Comparison of ENCODE assay signal across 12 cellular contexts in genomic region chr17:41338961-41339485, GRCh38. TPM values are rescaled to one million over a fixed set of nuclear protein-coding genes. Genes with fewer than 3 reads are reported as not detected.
DNase-seq lines count a peak whose midpoint lies in the region; ATAC-seq and TF ChIP-seq lines count a peak whose summit lies in the region.
"Had no signal": no experiment of that assay in that cellular context is flagged by ENCODE, and none has a peak within 500 bp of the region (broad histone marks: within the 10 kb centered on the region; RNA-seq: fewer than 3 reads in every experiment).

No MANE protein-coding gene starts in this region.

- no peak for TF ChIP-seq CTCF in RWPE1 (conservative IDR thresholded peaks at IDR 0.05; ENCODE audit: low read depth)

- H3K4me1 ChIP-seq in esophagus (ENCODE audit: control insufficient read depth in 2 of 2, insufficient read depth in 2 of 2, low read length in 1 of 2) (peaks cover 10 to 30% of the 10 kb centered on the region in 2 donors), thymus (ENCODE audit: control insufficient read depth, insufficient read depth, low read length) (no peaks in the 10 kb centered on the region)
- H3K4me1 ChIP-seq: uterus had no signal

- peak overlapping the region; percentile 59 for H3K4me3 Mint-ChIP-seq in activated naive CD8-positive, alpha-beta T cell
- H3K4me3 Mint-ChIP-seq in activated naive CD8-positive, alpha-beta T cell treated with anti-CD3 and anti-CD28 coated beads for 36 hours, result no peak overlapping the region

- H3K9me3 ChIP-seq in esophagus (ENCODE audit: control insufficient read depth in 2 of 2, insufficient read depth in 1 of 2, low read depth in 1 of 2, low read length in 1 of 2) (no peaks in the 10 kb centered on the region), thymus (ENCODE audit: control insufficient read depth) (no peaks in the 10 kb centered on the region)
- H3K9me3 ChIP-seq: uterus had no signal

- H3K9me3 Mint-ChIP-seq in activated naive CD8-positive, alpha-beta T cell (ENCODE audit: low read depth), result peaks cover 5% of the 10 kb centered on the region
- peaks cover 10% of the 10 kb centered on the region for H3K9me3 Mint-ChIP-seq in activated naive CD8-positive, alpha-beta T cell treated with anti-CD3 and anti-CD28 coated beads for 36 hours

- no peaks in the 10 kb centered on the region for H3K27me3 ChIP-seq in esophagus (ENCODE audit: control insufficient read depth in 1 of 2, insufficient read depth in 2 of 2, low read length in 2 of 2)
- no peaks in the 10 kb centered on the region for H3K27me3 ChIP-seq in thymus (ENCODE audit: control insufficient read depth, insufficient read depth)
- H3K27me3 ChIP-seq: uterus had no signal

- intact Hi-C loops in left colon (cut with DNase I, micrococcal nuclease), result no loop called here

- H3K4me1 Mint-ChIP-seq in activated naive CD8-positive, alpha-beta T cell (ENCODE audit: low read depth), result peaks cover 87% of the 10 kb centered on the region
- H3K4me1 Mint-ChIP-seq in activated naive CD8-positive, alpha-beta T cell treated with anti-CD3 and anti-CD28 coated beads for 36 hours, result peaks cover 67% of the 10 kb centered on the region

- POLR2A ChIA-PET in RWPE1 (lab: Yijun Ruan, JAX; ENCODE audit: low non-redundant PET), result no interaction called here

- H3K36me3 ChIP-seq in esophagus (ENCODE audit: control insufficient read depth in 2 of 2, insufficient read depth in 2 of 2, low read length in 1 of 2) (no peaks in the 10 kb centered on the region), thymus (ENCODE audit: control insufficient read depth, insufficient read depth) (no peaks in the 10 kb centered on the region)
- H3K36me3 ChIP-seq: uterus had no signal

- ATAC-seq in left colon, result no peak
- ATAC-seq: Panc1 had no signal

- peak overlapping the region; percentile 75 for H3K27ac Mint-ChIP-seq in activated naive CD8-positive, alpha-beta T cell
- H3K27ac Mint-ChIP-seq in activated naive CD8-positive, alpha-beta T cell treated with anti-CD3 and anti-CD28 coated beads for 36 hours, result no peak overlapping the region

- H3K27me3 Mint-ChIP-seq in activated naive CD8-positive, alpha-beta T cell, result no peaks in the 10 kb centered on the region
- H3K27me3 Mint-ChIP-seq in activated naive CD8-positive, alpha-beta T cell treated with anti-CD3 and anti-CD28 coated beads for 36 hours, result no peaks in the 10 kb centered on the region

- H3K27ac ChIP-seq in RWPE1 (no peak overlapping the region), esophagus (ENCODE audit: low read depth in 2 of 2, low read length in 1 of 2) (peak overlapping the region; percentile 76 to 83), thymus (ENCODE audit: low read depth) (peak overlapping the region; percentile 36)
- H3K27ac ChIP-seq: uterus had no signal

- no peak overlapping the region for H3K4me3 ChIP-seq in esophagus (ENCODE audit: low read depth in 1 of 2, low read length in 2 of 2)
- no peak overlapping the region for H3K4me3 ChIP-seq in thymus (ENCODE audit: low read length)
- H3K4me3 ChIP-seq: uterus had no signal

- CTCF ChIA-PET in RWPE1 (lab: Yijun Ruan, JAX), result interaction anchor here (0.6 to 1.3 kb wide), 2 partner anchors 10 to 354 kb away, joined by 3 to 4 read pairs; no protein-coding TSS in a partner anchor

- no peak for DNase-seq in activated naive CD8-positive, alpha-beta T cell treated with anti-CD3 and anti-CD28 coated beads for 36 hours
- peak; percentile 17 for DNase-seq in RWPE1 (ENCODE audit: low spot score)
- DNase-seq in AG08396 (ENCODE audit: low spot score), result no peak
- no peak for DNase-seq in AG20443 (ENCODE audit: low spot score)
- no peak for DNase-seq in left colon
- DNase-seq: uterus had no signal

- 19 to 30% methylated on average over 5 of the region's 5 CpGs for WGBS in esophagus, 2 donors
- 61% methylated on average over 5 of the region's 5 CpGs for WGBS in thymus

- peaks cover 13% of the 10 kb centered on the region for H3K36me3 Mint-ChIP-seq in activated naive CD8-positive, alpha-beta T cell
- peaks cover 13% of the 10 kb centered on the region for H3K36me3 Mint-ChIP-seq in activated naive CD8-positive, alpha-beta T cell treated with anti-CD3 and anti-CD28 coated beads for 36 hours

RNA-seq across cellular contexts. Expression of gene KRT33A, which starts 11.6 kb away (rescaled TPM):
- not detected for total RNA-seq in activated naive CD8-positive, alpha-beta T cell treated with anti-CD3 and anti-CD28 coated beads for 36 hours
- polyA plus RNA-seq in esophagus (1 to 10 TPM in 1 of 2 donors, under 1 TPM in 1; 0.69 to 1.2 TPM), thymus (1.4 TPM)
- total RNA-seq in left colon, result not detected
- total RNA-seq: astrocyte, skeletal muscle tissue, uterus had no signal

RNA-seq across cellular contexts. Expression of gene KRTAP17-1, which starts 23.5 kb away (rescaled TPM):
- not detected for total RNA-seq in activated naive CD8-positive, alpha-beta T cell treated with anti-CD3 and anti-CD28 coated beads for 36 hours
- polyA plus RNA-seq in esophagus, result not detected
- 0.11 TPM for polyA plus RNA-seq in thymus
- total RNA-seq in left colon, result not detected
- total RNA-seq: astrocyte, skeletal muscle tissue, uterus had no signal

RNA-seq across cellular contexts. Expression of gene KRTAP16-1, which starts 29.9 kb away (rescaled TPM):
- total RNA-seq in activated naive CD8-positive, alpha-beta T cell treated with anti-CD3 and anti-CD28 coated beads for 36 hours, result not detected
- polyA plus RNA-seq in esophagus (not detected), thymus (0.07 TPM)
- total RNA-seq in left colon, result not detected
- total RNA-seq: astrocyte, skeletal muscle tissue, uterus had no signal

RNA-seq across cellular contexts. Expression of gene KRT33B, which starts 30.6 kb away (rescaled TPM):
- not detected for total RNA-seq in activated naive CD8-positive, alpha-beta T cell treated with anti-CD3 and anti-CD28 coated beads for 36 hours
- polyA plus RNA-seq in esophagus, result under 1 TPM; 0.12 to 0.16 TPM
- 6.1 TPM for polyA plus RNA-seq in thymus
- total RNA-seq in left colon, result not detected
- total RNA-seq: astrocyte, skeletal muscle tissue, uterus had no signal

RNA-seq across cellular contexts. Expression of gene KRTAP29-1, which starts 36.4 kb away (rescaled TPM):
- not detected for total RNA-seq in activated naive CD8-positive, alpha-beta T cell treated with anti-CD3 and anti-CD28 coated beads for 36 hours
- not detected for polyA plus RNA-seq in esophagus
- polyA plus RNA-seq in thymus, result 0.23 TPM
- total RNA-seq in left colon, result not detected
- total RNA-seq: astrocyte, skeletal muscle tissue, uterus had no signal
